11 cellular contexts compared by ENCODE assay signal in genomic region chr9:124018731-124019697, GRCh38. TPM values are rescaled to one million over a fixed set of nuclear protein-coding genes. Genes with fewer than 3 reads are reported as not detected.
DNase-seq lines count a peak whose midpoint lies in the region; ATAC-seq and TF ChIP-seq lines count a peak whose summit lies in the region.
"Had no signal": no experiment of that assay in that cellular context is flagged by ENCODE, and none has a peak within 500 bp of the region (broad histone marks: within the 10 kb centered on the region; RNA-seq: fewer than 3 reads in every experiment).

No MANE protein-coding gene starts in this region.

- no peak overlapping the region for H3K27ac ChIP-seq in BLaER1 treated with 17β-estradiol and CSF1 and Interleukin-3, amounts not matched to agents 10 nM and 100 nM
- H3K27ac ChIP-seq in mammary epithelial cell (ENCODE audit: insufficient read depth, low read depth, low read length), result no peak overlapping the region
- no peak overlapping the region for H3K27ac ChIP-seq in PC-9

- H3K9me3 ChIP-seq in BLaER1 treated with 17β-estradiol and CSF1 and Interleukin-3, amounts not matched to agents 10 nM and 100 nM (replicated peaks in 1 of 11), result peaks cover 0 to 10% (median 8%) of the 10 kb centered on the region in 11 experiments; a peak in 7 of 22 replicates
- H3K9me3 ChIP-seq in HAP-1 (no peaks in the 10 kb centered on the region), mammary epithelial cell (replicated peaks; ENCODE audit: insufficient read depth, low read length) (no peaks in the 10 kb centered on the region), PC-9 (ENCODE audit: insufficient read depth, low read depth) (no peaks in the 10 kb centered on the region)
- H3K9me3 ChIP-seq: MG63 had no signal

- dilution Hi-C loops in mammary epithelial cell (cut with HindIII; ENCODE audit: low sequenced_read_pairs), result no loop called here

- peaks cover 22% of the 10 kb centered on the region for H3K36me3 Mint-ChIP-seq in natural killer cell treated with Interleukin-12 subunit alpha and Interleukin-12 subunit beta and Interleukin-15 and Interleukin-18, amount 100 ng/mL, for 72 hours

- no peak overlapping the region for H3K27ac Mint-ChIP-seq in natural killer cell treated with Interleukin-12 subunit alpha and Interleukin-12 subunit beta and Interleukin-15 and Interleukin-18, amount 100 ng/mL, for 72 hours

- CTCF ChIA-PET in mammary epithelial cell (lab: Charles Lee; ENCODE audit: low non-redundant PET), result no interaction called here
- CTCF ChIA-PET in PC-9 (lab: Charles Lee), result no interaction called here

- no peaks in the 10 kb centered on the region for H3K79me2 ChIP-seq in mammary epithelial cell (ENCODE audit: insufficient read depth, low read length)
- no peaks in the 10 kb centered on the region for H3K79me2 ChIP-seq in PC-9 (ENCODE audit: low read depth)

- H3F3A ChIP-seq in PC-9 (ENCODE audit: insufficient read depth, low read depth), result no peaks in the 10 kb centered on the region

- H2AFZ ChIP-seq in mammary epithelial cell (ENCODE audit: low read depth, low read length) (no peak overlapping the region), PC-9 (no peak overlapping the region)

- in situ Hi-C loops in HAP-1 (cut with MboI; ENCODE audit: low sequenced_read_pairs) (no loop called here), mammary epithelial cell (cut with MboI; ENCODE audit: low sequenced_read_pairs in 2 of 2) (no loop called here)

- peaks cover 29 to 92% (median 88%) of the 10 kb centered on the region in 11 experiments; a peak in 21 of 22 replicates for H4K20me1 ChIP-seq in BLaER1 treated with 17β-estradiol and CSF1 and Interleukin-3, amounts not matched to agents 10 nM and 100 nM
- H4K20me1 ChIP-seq in mammary epithelial cell (ENCODE audit: insufficient read depth, low read length) (peaks cover 2% of the 10 kb centered on the region), PC-9 (ENCODE audit: insufficient read depth) (no peaks in the 10 kb centered on the region)

- no peak for TF ChIP-seq CTCF in mammary epithelial cell (conservative IDR thresholded peaks at IDR 0.05 in 1 of 2, IDR thresholded peaks at IDR 0.05 in 1 of 2; ENCODE audit: extremely low read depth in 1 of 2, insufficient read depth in 1 of 2, low read depth in 1 of 2, low read length in 2 of 2)
- TF ChIP-seq CTCF in PC-9 (conservative IDR thresholded peaks at IDR 0.05), result no peak

- H3K9me3 Mint-ChIP-seq in natural killer cell treated with Interleukin-12 subunit alpha and Interleukin-12 subunit beta and Interleukin-15 and Interleukin-18, amount 100 ng/mL, for 72 hours, result no peaks in the 10 kb centered on the region

- WGBS in mammary epithelial cell (ENCODE audit: low coverage, missing lambda C conversion rate), result 25% methylated on average over 13 of the region's 21 CpGs

- POLR2A ChIA-PET in PC-9 (lab: Charles Lee; ENCODE audit: unreplicated experiment), result no interaction called here

- H3K4me1 ChIP-seq in BLaER1 treated with 17β-estradiol and CSF1 and Interleukin-3, amounts not matched to agents 10 nM and 100 nM, result peaks cover 8 to 40% (median 16%) of the 10 kb centered on the region in 10 experiments; a peak in 17 of 20 replicates
- H3K4me1 ChIP-seq in HAP-1 (peaks cover 16% of the 10 kb centered on the region), mammary epithelial cell (ENCODE audit: insufficient read depth, low read length) (peaks cover 4% of the 10 kb centered on the region), PC-9 (replicated peaks; ENCODE audit: insufficient read depth) (no peaks in the 10 kb centered on the region)

- peaks cover 56 to 74% of the 10 kb centered on the region in 2 donors for H3K27me3 Mint-ChIP-seq in natural killer cell treated with Interleukin-12 subunit alpha and Interleukin-12 subunit beta and Interleukin-15 and Interleukin-18, amount 100 ng/mL, for 72 hours

- H3K4me1 Mint-ChIP-seq in natural killer cell treated with Interleukin-12 subunit alpha and Interleukin-12 subunit beta and Interleukin-15 and Interleukin-18, amount 100 ng/mL, for 72 hours (ENCODE audit: low read depth in 2 of 2), result peaks cover 24 to 25% of the 10 kb centered on the region in 2 donors

- H3K27me3 ChIP-seq in BLaER1 treated with 17β-estradiol and CSF1 and Interleukin-3, amounts not matched to agents 10 nM and 100 nM, result peaks cover 100% of the 10 kb centered on the region in 11 experiments
- H3K27me3 ChIP-seq in HAP-1 (ENCODE audit: low read depth) (no peaks in the 10 kb centered on the region), mammary epithelial cell (ENCODE audit: insufficient read depth, low read length) (peaks cover 77% of the 10 kb centered on the region), PC-9 (ENCODE audit: insufficient read depth, low read depth) (peaks cover 56% of the 10 kb centered on the region)
- H3K27me3 ChIP-seq: MG63 had no signal

- DNase-seq in HAP-1 (ENCODE audit: low spot score in 2 of 2), result no peak
- no peak for DNase-seq in mammary epithelial cell
- no peak for DNase-seq in natural killer cell treated with Interleukin-12 subunit alpha and Interleukin-12 subunit beta and Interleukin-15 and Interleukin-18, amount 100 ng/mL, for 72 hours (ENCODE audit: low spot score)
- no peak for DNase-seq in NCI-H345 treated with DMSO at 0.1 percent for 48 hours (lab: John Stamatoyannopoulos, UW; ENCODE audit: unreplicated experiment)
- no peak for DNase-seq in NCI-H1436 (lab: John Stamatoyannopoulos, UW)
- DNase-seq in PC-9, result no peak
- DNase-seq: MG63, T-helper 9 cell had no signal

- intact Hi-C loops in mammary epithelial cell (cut with micrococcal nuclease) (no loop called here), PC-9 (cut with micrococcal nuclease; ENCODE audit: unreplicated experiment) (no loop called here)

- BruUV-seq in mammary epithelial cell (replicated peaks; lab: Mats Ljungman, UMichigan) (no TSS peak), PC-9 (replicated peaks; lab: Mats Ljungman, UMichigan) (no TSS peak)

- no peak overlapping the region for H3K9ac ChIP-seq in BLaER1 treated with 17β-estradiol and CSF1 and Interleukin-3, amounts not matched to agents 10 nM and 100 nM
- no peak overlapping the region for H3K9ac ChIP-seq in mammary epithelial cell (ENCODE audit: insufficient read depth, low read length)

- H3K4me3 Mint-ChIP-seq in natural killer cell treated with Interleukin-12 subunit alpha and Interleukin-12 subunit beta and Interleukin-15 and Interleukin-18, amount 100 ng/mL, for 72 hours, result peak overlapping the region; percentile 76

- peak overlapping the region in 4 of 10 experiments; percentile 30 to 42 (median 38); a peak in 5 of 20 replicates for H3K4me3 ChIP-seq in BLaER1 treated with 17β-estradiol and CSF1 and Interleukin-3, amounts not matched to agents 10 nM and 100 nM
- H3K4me3 ChIP-seq in HAP-1, result peak overlapping the region; percentile 32
- H3K4me3 ChIP-seq in mammary epithelial cell (replicated peaks in 1 of 3; ENCODE audit: insufficient read depth in 1 of 3, low read depth in 2 of 3, low read length in 3 of 3), result no peak overlapping the region
- H3K4me3 ChIP-seq in PC-9, result no peak overlapping the region
- H3K4me3 ChIP-seq: MG63 had no signal

- no peak for ATAC-seq in natural killer cell treated with Interleukin-12 subunit alpha and Interleukin-12 subunit beta and Interleukin-15 and Interleukin-18, amount 100 ng/mL, for 72 hours
- no peak for ATAC-seq in GM21786 (IDR thresholded peaks at IDR 0.05; ENCODE audit: unreplicated experiment)

- no peaks in the 10 kb centered on the region for H3K36me3 ChIP-seq in BLaER1 treated with 17β-estradiol and CSF1 and Interleukin-3, amounts not matched to agents 10 nM and 100 nM
- H3K36me3 ChIP-seq in HAP-1 (replicated peaks), result peaks cover 31% of the 10 kb centered on the region
- H3K36me3 ChIP-seq in mammary epithelial cell (ENCODE audit: insufficient read depth, low read length), result no peaks in the 10 kb centered on the region
- H3K36me3 ChIP-seq in PC-9 (ENCODE audit: low read depth), result no peaks in the 10 kb centered on the region
- H3K36me3 ChIP-seq: MG63 had no signal

- H3K9me2 ChIP-seq in PC-9 (ENCODE audit: insufficient read depth), result no peaks in the 10 kb centered on the region

- peak overlapping the region in 7 of 11 experiments; percentile 37 to 87 (median 56); a peak in 13 of 22 replicates for H3K4me2 ChIP-seq in BLaER1 treated with 17β-estradiol and CSF1 and Interleukin-3, amounts not matched to agents 10 nM and 100 nM
- H3K4me2 ChIP-seq in mammary epithelial cell (ENCODE audit: insufficient read depth, low read depth, low read length) (peak overlapping the region; percentile 41), PC-9 (no peak overlapping the region)

RNA-seq across cellular contexts. Expression of gene LHX2, which starts 7.4 kb away (rescaled TPM):
- total RNA-seq in mammary epithelial cell, result not detected
- 0.02 TPM for polyA plus RNA-seq in mammary epithelial cell
- not detected for polyA minus RNA-seq in mammary epithelial cell
- not detected for total RNA-seq in natural killer cell treated with Interleukin-12 subunit alpha and Interleukin-12 subunit beta and Interleukin-15 and Interleukin-18, amount 100 ng/mL, for 72 hours
- total RNA-seq in PC-9 (2021), result 0.90 and 1.4 TPM in 2 replicates
- total RNA-seq: endothelial cell of umbilical vein had no signal
- polyA plus RNA-seq: endothelial cell of umbilical vein had no signal
